In genomic region chr12:119145367-119145766, GRCh38 we compare ENCODE assay signal across 24 cellular contexts. TPM values are rescaled to one million over a fixed set of nuclear protein-coding genes. Genes with fewer than 3 reads are reported as not detected.
DNase-seq lines count a peak whose midpoint lies in the region; ATAC-seq and TF ChIP-seq lines count a peak whose summit lies in the region.
"Had no signal": no experiment of that assay in that cellular context is flagged by ENCODE, and none has a peak within 500 bp of the region (broad histone marks: within the 10 kb centered on the region; RNA-seq: fewer than 3 reads in every experiment).

No MANE protein-coding gene starts in this region.

- H2BK15ac ChIP-seq in mesendoderm (replicated peaks; ENCODE audit: low read depth), result no peak overlapping the region

- no peak overlapping the region for H2BK120ac ChIP-seq in mesendoderm (ENCODE audit: low read depth, low read length)

- ATAC-seq in stimulated activated naive CD8-positive, alpha-beta T cell treated with anti-CD3 and anti-CD28 coated beads, Interleukin-15, Interleukin-2, amounts not matched to agents 100 U/mL and 50 U/mL, for 24 hours, result no peak
- ATAC-seq in HG03135 (IDR thresholded peaks at IDR 0.05; ENCODE audit: unreplicated experiment), result no peak
- ATAC-seq: CD8-positive, alpha-beta T cell; Panc1 had no signal

- H3K9me3 ChIP-seq in endodermal cell (ENCODE audit: control insufficient read depth, low read length), result no peaks in the 10 kb centered on the region
- H3K9me3 ChIP-seq: SJCRH30 had no signal

- no peaks in the 10 kb centered on the region for H3K4me1 Mint-ChIP-seq in stimulated activated naive CD8-positive, alpha-beta T cell treated with anti-CD3 and anti-CD28 coated beads, Interleukin-15, Interleukin-2, amounts not matched to agents 100 ng/mL and 50 ng/mL, for 24 hours (ENCODE audit: low read depth)
- H3K4me1 Mint-ChIP-seq in endodermal cell, result peaks cover 9% of the 10 kb centered on the region
- H3K4me1 Mint-ChIP-seq: IgD-negative memory B cell had no signal

- 74 to 84% methylated on average over 8 to 13 of the region's 13 CpGs for WGBS in endodermal cell (ENCODE audit: insufficient coverage in 1 of 2, insufficient read length in 1 of 2), 2 experiments
- WGBS in mesendoderm (ENCODE audit: extremely low coverage, insufficient coverage, low lambda C conversion rate), result no CpG with 5 or more reads among the region's 13 CpGs

- H3K27me3 ChIP-seq in endodermal cell (ENCODE audit: control insufficient read depth, insufficient read depth, low read length, poor library complexity, severe bottlenecking) (no peaks in the 10 kb centered on the region), mesendoderm (ENCODE audit: insufficient read depth, low read length, poor library complexity) (no peaks in the 10 kb centered on the region)
- H3K27me3 ChIP-seq: SJCRH30 had no signal

- H3K36me3 ChIP-seq in endodermal cell (ENCODE audit: control insufficient read depth, insufficient read depth, low read length) (no peaks in the 10 kb centered on the region), mesendoderm (ENCODE audit: control insufficient read depth, insufficient read depth, low read length) (no peaks in the 10 kb centered on the region)
- H3K36me3 ChIP-seq: SJCRH30 had no signal

- DNase-seq in stimulated activated naive CD8-positive, alpha-beta T cell treated with anti-CD3 and anti-CD28 coated beads, Interleukin-15, Interleukin-2, amounts not matched to agents 100 U/mL and 50 U/mL, for 24 hours, result no peak
- peak; percentile 79 for DNase-seq in endodermal cell
- peak; percentile 39 for DNase-seq in mesendoderm
- DNase-seq in nucleus accumbens (lab: John Stamatoyannopoulos, UW), result no peak
- no peak for DNase-seq in foreskin fibroblast
- no peak for DNase-seq in effector CD8-positive, alpha-beta T cell (lab: John Stamatoyannopoulos, UW)
- DNase-seq: 8988T; AML-193; C1 segment of cervical spinal cord; CD8-positive, alpha-beta T cell; DND-41; HFFc6; NCI-H1105; NCI-H1694; NCI-H2081; NCI-H2171 treated with DMSO at 0.1 percent for 48 hours; NCI-H524 treated with DMSO at 0.1 percent for 48 hours; NCI-H82; SJCRH30 had no signal

- peak overlapping the region; percentile 36 for H3K27ac Mint-ChIP-seq in stimulated activated naive CD8-positive, alpha-beta T cell treated with anti-CD3 and anti-CD28 coated beads, Interleukin-15, Interleukin-2, amounts not matched to agents 100 ng/mL and 50 ng/mL, for 24 hours
- peak overlapping the region; percentile 41 for H3K27ac Mint-ChIP-seq in endodermal cell
- H3K27ac Mint-ChIP-seq: CD8-positive, alpha-beta T cell; HFFc6; IgD-negative memory B cell had no signal

- TF ChIP-seq CTCF in endodermal cell (conservative IDR thresholded peaks at IDR 0.05), result peak; percentile 52
- TF ChIP-seq CTCF in foreskin fibroblast (IDR thresholded peaks at IDR 0.05; ENCODE audit: low read depth, low read length), result no peak

- H4K8ac ChIP-seq in mesendoderm (ENCODE audit: low read depth, low read length), result no peak overlapping the region

- no peak overlapping the region for H4K5ac ChIP-seq in mesendoderm (ENCODE audit: low read length)

- H3K4me3 Mint-ChIP-seq in stimulated activated naive CD8-positive, alpha-beta T cell treated with anti-CD3 and anti-CD28 coated beads, Interleukin-15, Interleukin-2, amounts not matched to agents 100 ng/mL and 50 ng/mL, for 24 hours, result no peak overlapping the region
- H3K4me3 Mint-ChIP-seq in endodermal cell, result peak overlapping the region; percentile 25
- H3K4me3 Mint-ChIP-seq: CD8-positive, alpha-beta T cell; HFFc6; IgD-negative memory B cell had no signal

- H3K27ac ChIP-seq in endodermal cell (ENCODE audit: low read depth, low read length) (no peak overlapping the region), mesendoderm (ENCODE audit: low read depth, low read length) (no peak overlapping the region)
- H3K27ac ChIP-seq: HL-60, SJCRH30 had no signal

- no peak overlapping the region for H3K4ac ChIP-seq in mesendoderm (ENCODE audit: low read depth, low read length)

- H3K27me3 Mint-ChIP-seq in stimulated activated naive CD8-positive, alpha-beta T cell treated with anti-CD3 and anti-CD28 coated beads, Interleukin-15, Interleukin-2, amounts not matched to agents 100 ng/mL and 50 ng/mL, for 24 hours, result peaks cover 26% of the 10 kb centered on the region
- H3K27me3 Mint-ChIP-seq in endodermal cell (ENCODE audit: insufficient read depth), result no peaks in the 10 kb centered on the region

- peaks cover 4% of the 10 kb centered on the region for H3K9me3 Mint-ChIP-seq in stimulated activated naive CD8-positive, alpha-beta T cell treated with anti-CD3 and anti-CD28 coated beads, Interleukin-15, Interleukin-2, amounts not matched to agents 100 ng/mL and 50 ng/mL, for 24 hours
- no peaks in the 10 kb centered on the region for H3K9me3 Mint-ChIP-seq in endodermal cell
- H3K9me3 Mint-ChIP-seq: CD8-positive, alpha-beta T cell had no signal

- H3K4me1 ChIP-seq in endodermal cell (ENCODE audit: control insufficient read depth, insufficient read depth, low read length) (no peaks in the 10 kb centered on the region), mesendoderm (ENCODE audit: control insufficient read depth, low read depth, low read length) (peaks cover 3% of the 10 kb centered on the region)
- H3K4me1 ChIP-seq: SJCRH30 had no signal

- H3K4me2 ChIP-seq in mesendoderm (ENCODE audit: low read length), result peak overlapping the region; percentile 26

- no peak overlapping the region for H3K9ac ChIP-seq in endodermal cell (ENCODE audit: extremely low read depth, low read length, poor library complexity, severe bottlenecking)
- peak overlapping the region; percentile 35 for H3K9ac ChIP-seq in mesendoderm (ENCODE audit: low read length)

- H3K23ac ChIP-seq in mesendoderm (ENCODE audit: low read length), result no peak overlapping the region

- no peak overlapping the region for H2BK5ac ChIP-seq in mesendoderm (ENCODE audit: low read length)

- H3K79me1 ChIP-seq in mesendoderm (ENCODE audit: low read length), result no peaks in the 10 kb centered on the region

- H3K36me3 Mint-ChIP-seq in stimulated activated naive CD8-positive, alpha-beta T cell treated with anti-CD3 and anti-CD28 coated beads, Interleukin-15, Interleukin-2, amounts not matched to agents 100 ng/mL and 50 ng/mL, for 24 hours (ENCODE audit: low read depth), result no peaks in the 10 kb centered on the region
- peaks cover 5% of the 10 kb centered on the region for H3K36me3 Mint-ChIP-seq in endodermal cell (ENCODE audit: low read depth)
- H3K36me3 Mint-ChIP-seq: CD8-positive, alpha-beta T cell; IgD-negative memory B cell had no signal

- no peak overlapping the region for H2AK5ac ChIP-seq in mesendoderm (ENCODE audit: low read length)

- H3K4me3 ChIP-seq in endodermal cell (ENCODE audit: low read length) (no peak overlapping the region), mesendoderm (ENCODE audit: low read length) (no peak overlapping the region), foreskin fibroblast (ENCODE audit: low read depth in 1 of 2, low read length in 2 of 2) (no peak overlapping the region)
- H3K4me3 ChIP-seq: SJCRH30 had no signal

- no peak overlapping the region for H3K18ac ChIP-seq in mesendoderm (ENCODE audit: low read length)

- H3K79me2 ChIP-seq in mesendoderm (ENCODE audit: control insufficient read depth, insufficient read depth, low read length), result no peaks in the 10 kb centered on the region

- H3K56ac ChIP-seq in mesendoderm (ENCODE audit: low read length), result peak overlapping the region; percentile 73

RNA-seq across cellular contexts. Expression of gene HSPB8, which starts 33.4 kb away (rescaled TPM):
- 10 to 100 TPM in 1 of 2 donors, 1 to 10 TPM in 1; 9.7 to 10.4 TPM for total RNA-seq in endodermal cell
- polyA plus RNA-seq in endodermal cell (2013, experiment 1 of 2), result 5.5 TPM
- polyA plus RNA-seq in endodermal cell (2013, experiment 2 of 2), result 7.6 TPM
- 13.5 TPM for polyA plus RNA-seq in mesendoderm (2013, experiment 1 of 2)
- 14.3 TPM for polyA plus RNA-seq in mesendoderm (2013, experiment 2 of 2)
- total RNA-seq: CD8-positive, alpha-beta T cell had no signal
- polyA plus RNA-seq: IgD-negative memory B cell had no signal

Comparison
In these comparisons a context has a peak if more than half of its experiments do, and no peak if none do; other contexts are left out.
1. DNase-seq: peak in endodermal cell (single experiment) and mesendoderm (single experiment); none in stimulated activated naive CD8-positive, alpha-beta T cell treated with anti-CD3 and anti-CD28 coated beads, Interleukin-15, Interleukin-2, amounts not matched to agents 100 U/mL and 50 U/mL, for 24 hours (single experiment), nucleus accumbens (0 of 56), foreskin fibroblast (0 of 2) and effector CD8-positive, alpha-beta T cell (single experiment).